12 cellular contexts compared by ENCODE assay signal in the genomic region with DNA sequence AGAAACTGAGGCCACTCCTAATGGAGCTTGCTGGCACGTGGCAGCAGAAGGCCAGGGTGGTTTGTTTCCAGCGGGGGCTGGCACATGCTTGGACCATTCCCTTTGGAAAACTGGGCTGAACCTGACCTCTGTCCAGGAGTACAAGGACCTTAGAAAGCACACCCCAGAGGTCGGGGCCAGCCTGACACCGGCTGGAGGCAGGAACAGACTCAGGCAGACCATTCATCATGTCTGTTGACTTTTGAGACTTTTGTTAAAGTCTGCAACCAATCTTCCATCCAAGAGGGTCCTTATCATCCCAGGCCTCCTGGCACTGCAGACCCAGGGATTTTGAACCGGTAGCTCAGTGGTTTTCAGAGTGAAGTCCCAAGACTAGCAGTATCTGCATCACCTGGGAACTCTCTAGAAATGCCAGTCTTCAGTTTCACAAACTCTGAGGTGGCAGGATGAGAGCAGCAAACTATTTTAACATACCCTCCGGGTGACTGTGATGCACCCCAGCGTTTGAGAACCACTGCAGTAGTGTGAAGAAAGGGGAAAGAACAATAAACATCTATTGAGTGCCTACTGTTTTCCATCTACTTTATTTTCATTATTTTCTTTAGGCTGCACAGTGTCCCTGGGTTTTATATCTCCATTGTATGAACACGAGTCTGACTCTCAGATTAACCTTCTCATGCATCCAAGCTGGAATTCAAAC.
A peak's percentile ranks its signal among the peaks of the same experiment; 100 is the strongest.
DNase-seq lines count a peak whose midpoint lies in the region; ATAC-seq and TF ChIP-seq lines count a peak whose summit lies in the region.
"Had no signal": no experiment of that assay in that cellular context is flagged by ENCODE, and none has a peak within 500 bp of the region (broad histone marks: within the 10 kb centered on the region; RNA-seq: fewer than 3 reads in every experiment).

No MANE protein-coding gene starts in this region.

- no peaks in the 10 kb centered on the region for H3K27me3 Mint-ChIP-seq in activated naive CD8-positive, alpha-beta T cell
- H3K27me3 Mint-ChIP-seq in memory B cell, result no peaks in the 10 kb centered on the region

- no peaks in the 10 kb centered on the region for H3K27me3 ChIP-seq in transverse colon

- H3K36me3 ChIP-seq in transverse colon, result no peaks in the 10 kb centered on the region
- H3K36me3 ChIP-seq: prostate gland, thoracic aorta had no signal

- 50 to 69% methylated on average over 1 to 8 of the region's 8 CpGs for WGBS in transverse colon (ENCODE audit: low coverage in 1 of 2), 2 donors

- H3K27ac ChIP-seq in transverse colon, result peak overlapping the region; percentile 44 to 64 (median 54)
- H3K27ac ChIP-seq: prostate gland, thoracic aorta had no signal

- peaks cover 0 to 38% (median 7%) of the 10 kb centered on the region in 4 donors for H3K4me1 ChIP-seq in transverse colon
- H3K4me1 ChIP-seq: prostate gland had no signal

- H3K9me3 Mint-ChIP-seq in activated naive CD4-positive, alpha-beta T cell treated with anti-CD3 and anti-CD28 coated beads, Interleukin-2, amount 50 U/mL, for 72 hours, result no peaks in the 10 kb centered on the region
- H3K9me3 Mint-ChIP-seq in activated naive CD8-positive, alpha-beta T cell (ENCODE audit: low read depth), result no peaks in the 10 kb centered on the region
- no peaks in the 10 kb centered on the region for H3K9me3 Mint-ChIP-seq in memory B cell

- no peaks in the 10 kb centered on the region for H3K36me3 Mint-ChIP-seq in activated naive CD4-positive, alpha-beta T cell treated with anti-CD3 and anti-CD28 coated beads, Interleukin-2, amount 50 U/mL, for 72 hours
- peaks cover 2% of the 10 kb centered on the region for H3K36me3 Mint-ChIP-seq in activated naive CD8-positive, alpha-beta T cell
- peaks cover 4% of the 10 kb centered on the region for H3K36me3 Mint-ChIP-seq in memory B cell

- peaks cover 66% of the 10 kb centered on the region for H3K4me1 Mint-ChIP-seq in activated naive CD8-positive, alpha-beta T cell (ENCODE audit: low read depth)
- peaks cover 12% of the 10 kb centered on the region for H3K4me1 Mint-ChIP-seq in memory B cell

- TF ChIP-seq EP300 in transverse colon (IDR thresholded peaks at IDR 0.05; ENCODE audit: low read depth), result no peak

- in situ Hi-C loops in transverse colon (cut with MboI; ENCODE audit: low pct_ligation_motif_present in 1 of 4, low pct_unique_long_range_greater_than_20kb in 1 of 4, low sequenced_read_pairs in 3 of 4), result no loop called here

- no peaks in the 10 kb centered on the region for H3K9me3 ChIP-seq in transverse colon
- H3K9me3 ChIP-seq: prostate gland, thoracic aorta had no signal

- H3K4me3 Mint-ChIP-seq in activated naive CD8-positive, alpha-beta T cell, result peak overlapping the region; percentile 64
- no peak overlapping the region for H3K4me3 Mint-ChIP-seq in memory B cell

- H3K27ac Mint-ChIP-seq in activated naive CD4-positive, alpha-beta T cell treated with anti-CD3 and anti-CD28 coated beads, Interleukin-2, amount 50 U/mL, for 72 hours, result peak overlapping the region; percentile 98 to 100
- H3K27ac Mint-ChIP-seq in activated naive CD8-positive, alpha-beta T cell, result peak overlapping the region; percentile 94
- H3K27ac Mint-ChIP-seq in memory B cell, result peak overlapping the region; percentile 63

- intact Hi-C loops in transverse colon (cut with DNase I; ENCODE audit: low total_unique reads), result no loop called here

- DNase-seq in activated naive CD4-positive, alpha-beta T cell treated with anti-CD3 and anti-CD28 coated beads, Interleukin-2, amount 50 U/mL, for 72 hours (ENCODE audit: low spot score in 2 of 2), result no peak
- no peak for DNase-seq in activated naive CD4-positive, alpha-beta T cell treated with anti-CD3 and anti-CD28 coated beads, Interleukin-2, amount 50 U/mL, for 16 hours
- no peak for DNase-seq in memory B cell (ENCODE audit: low spot score in 2 of 2)
- DNase-seq in transverse colon, result no peak
- no peak for DNase-seq in iPS-NIHi7 (ENCODE audit: extremely low spot score)
- DNase-seq in OCI-M2 (lab: John Stamatoyannopoulos, UW; ENCODE audit: unreplicated experiment), result no peak
- DNase-seq: cerebellar nuclear complex, NCI-H1930 had no signal

- ATAC-seq in activated naive CD4-positive, alpha-beta T cell treated with anti-CD3 and anti-CD28 coated beads, Interleukin-2, amount 50 U/mL, for 72 hours, result peak in 1 of 2 donors; percentile 47
- ATAC-seq in memory B cell (ENCODE audit: low read depth) (no peak), GM19328 (IDR thresholded peaks at IDR 0.05; ENCODE audit: unreplicated experiment) (no peak)

- no peak for TF ChIP-seq CTCF in transverse colon (IDR thresholded peaks at IDR 0.05)

- H3K4me3 ChIP-seq in transverse colon, result no peak overlapping the region
- H3K4me3 ChIP-seq: prostate gland, thoracic aorta had no signal

- no peak for TF ChIP-seq POLR2A in transverse colon (IDR thresholded peaks at IDR 0.05)
